16 cellular contexts compared by ENCODE assay signal in the genomic region with DNA sequence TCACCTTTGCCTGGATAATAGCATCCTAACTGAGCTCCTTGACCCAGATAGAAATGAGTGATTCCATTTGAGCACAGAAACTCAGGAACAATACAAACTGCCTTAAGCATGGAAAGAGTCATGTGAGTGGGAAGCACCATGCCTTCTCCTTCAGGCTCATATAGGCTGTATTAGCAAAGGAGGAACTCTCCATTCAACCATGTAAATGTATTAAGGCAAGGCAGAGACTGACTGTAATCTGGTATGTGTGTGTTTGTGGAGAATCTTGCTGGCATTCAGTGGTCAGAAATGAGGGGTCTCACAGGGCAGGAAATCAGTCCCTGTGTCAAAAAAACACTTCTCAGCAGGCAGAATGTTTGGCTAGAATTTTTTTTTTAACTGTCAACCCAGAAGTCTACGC. TPM values are rescaled to one million over a fixed set of nuclear protein-coding genes. Genes with fewer than 3 reads are reported as not detected.
DNase-seq lines count a peak whose midpoint lies in the region; ATAC-seq and TF ChIP-seq lines count a peak whose summit lies in the region.
"Had no signal": no experiment of that assay in that cellular context is flagged by ENCODE, and none has a peak within 500 bp of the region (broad histone marks: within the 10 kb centered on the region; RNA-seq: fewer than 3 reads in every experiment).

No MANE protein-coding gene starts in this region.

- intact Hi-C loops in activated B cell treated with CpG ODN at 0.5 μM for 24 hours (cut with micrococcal nuclease), result no loop called here
- intact Hi-C loops in testis (cut with DNase I; ENCODE audit: low total_unique reads), result no loop called here

- peaks cover 2 to 9% of the 10 kb centered on the region in 2 experiments for H3K36me3 ChIP-seq in SK-N-SH (replicated peaks in 1 of 2; ENCODE audit: control insufficient read depth in 1 of 2, insufficient read depth in 2 of 2, low read length in 1 of 2)
- no peaks in the 10 kb centered on the region for H3K36me3 ChIP-seq in testis (ENCODE audit: low read depth, missing control alignments)

- H3K9me3 ChIP-seq in SK-N-SH (no peaks in the 10 kb centered on the region), testis (no peaks in the 10 kb centered on the region)

- TF ChIP-seq CTCF in SK-N-SH (IDR thresholded peaks at IDR 0.05) (no peak), activated B cell treated with CpG ODN at 0.5 μM for 24 hours (IDR thresholded peaks at IDR 0.05) (no peak), testis (IDR thresholded peaks at IDR 0.05) (no peak)

- no peak for TF ChIP-seq RAD21 in SK-N-SH (IDR thresholded peaks at IDR 0.05; ENCODE audit: low read length)

- peaks cover 13% of the 10 kb centered on the region for H3K36me3 Mint-ChIP-seq in activated B cell treated with CpG ODN at 0.5 μM for 24 hours (ENCODE audit: low read depth)
- H3K36me3 Mint-ChIP-seq in stimulated activated memory B cell treated with anti-CD40 and anti-IgM and Interleukin-4, amounts not matched to agents 10 μg/mL and 1 μg/mL and 100 μg/mL, for 72 hours, result peaks cover 18% of the 10 kb centered on the region

- no peak overlapping the region for H3K4me2 ChIP-seq in SK-N-SH

- H3K27ac Mint-ChIP-seq in activated B cell treated with CpG ODN at 0.5 μM for 24 hours, result peak overlapping the region; percentile 16
- H3K27ac Mint-ChIP-seq in stimulated activated memory B cell treated with anti-CD40 and anti-IgM and Interleukin-4, amounts not matched to agents 10 μg/mL and 1 μg/mL and 100 μg/mL, for 72 hours, result peak overlapping the region; percentile 60

- POLR2A ChIA-PET in SK-N-SH (lab: Yijun Ruan, JAX) (no interaction called here), activated B cell treated with CpG ODN at 0.5 μM for 24 hours (lab: Charles Lee) (interaction anchor here (0.8 to 2.2 kb wide), 4 partner anchors 11 to 106 kb away, joined by 4 to 11 read pairs (median 8); partner anchors contain the start of gene STK17A)

- ATAC-seq in SK-N-SH treated with all-trans-retinoic acid at 6 μM for 48 hours (no peak), activated B cell treated with CpG ODN at 0.5 μM for 24 hours (ENCODE audit: low read depth) (no peak), HG03045 (IDR thresholded peaks at IDR 0.05; ENCODE audit: unreplicated experiment) (no peak)
- ATAC-seq in stimulated activated memory B cell treated with anti-CD40 and anti-IgM and Interleukin-4, amounts not matched to agents 10 μg/mL and 1 μg/mL and 100 μg/mL, for 72 hours, result no peak
- ATAC-seq: PC-3 had no signal

- no peak overlapping the region for H3K9ac ChIP-seq in SK-N-SH

- no peaks in the 10 kb centered on the region for H3K9me2 ChIP-seq in SK-N-SH

- no peak overlapping the region for H2AFZ ChIP-seq in SK-N-SH (ENCODE audit: low read depth)

- H4K20me1 ChIP-seq in SK-N-SH (ENCODE audit: insufficient read depth), result no peaks in the 10 kb centered on the region

- TF ChIP-seq EP300 in SK-N-SH (IDR thresholded peaks at IDR 0.05; ENCODE audit: borderline replicate concordance in 1 of 2, low read depth in 1 of 2, low read length in 1 of 2), result no peak

- no peak for DNase-seq in SK-N-SH
- DNase-seq in activated B cell treated with CpG ODN at 0.5 μM for 24 hours, result no peak
- peak; percentile 10 for DNase-seq in iris pigment epithelial cell (ENCODE audit: low read depth)
- no peak for DNase-seq in stimulated activated naive CD4-positive, alpha-beta T cell treated with Interleukin-2 at 50 U/mL for 16 hours (lab: John Stamatoyannopoulos, UW)
- no peak for DNase-seq in testis
- DNase-seq: C1 segment of cervical spinal cord; HCEC 1CT; NCI-H1436 treated with DMSO at 0.1 percent for 48 hours; NCI-H345; NCI-H69; NK-92 treated with Interleukin-12 subunit alpha and Interleukin-12 subunit beta, amount 100 ng/mL, for 24 hours; PC-3 had no signal

- no peaks in the 10 kb centered on the region for H3K27me3 Mint-ChIP-seq in activated B cell treated with CpG ODN at 0.5 μM for 24 hours
- no peaks in the 10 kb centered on the region for H3K27me3 Mint-ChIP-seq in stimulated activated memory B cell treated with anti-CD40 and anti-IgM and Interleukin-4, amounts not matched to agents 10 μg/mL and 1 μg/mL and 100 μg/mL, for 72 hours

- H3K27me3 ChIP-seq in SK-N-SH (ENCODE audit: insufficient read depth) (no peaks in the 10 kb centered on the region), testis (no peaks in the 10 kb centered on the region)

- H3K4me3 ChIP-seq in SK-N-SH (ENCODE audit: low read depth in 2 of 2, low read length in 1 of 2) (no peak overlapping the region), testis (no peak overlapping the region)

- peaks cover 47% of the 10 kb centered on the region for H3K4me1 Mint-ChIP-seq in activated B cell treated with CpG ODN at 0.5 μM for 24 hours
- H3K4me1 Mint-ChIP-seq in stimulated activated memory B cell treated with anti-CD40 and anti-IgM and Interleukin-4, amounts not matched to agents 10 μg/mL and 1 μg/mL and 100 μg/mL, for 72 hours, result peaks cover 25% of the 10 kb centered on the region

- 97% methylated on average over 1 of the region's 1 CpG for WGBS in SK-N-SH (ENCODE audit: low lambda C conversion rate)
- 98 to 100% methylated on average over 1 of the region's 1 CpG for WGBS in testis, 2 donors

- H3K79me2 ChIP-seq in SK-N-SH (ENCODE audit: insufficient read depth), result peaks cover 95% of the 10 kb centered on the region

- H3K4me3 Mint-ChIP-seq in activated B cell treated with CpG ODN at 0.5 μM for 24 hours, result no peak overlapping the region
- no peak overlapping the region for H3K4me3 Mint-ChIP-seq in stimulated activated memory B cell treated with anti-CD40 and anti-IgM and Interleukin-4, amounts not matched to agents 10 μg/mL and 1 μg/mL and 100 μg/mL, for 72 hours

- peaks cover under 1% of the 10 kb centered on the region for H3F3A ChIP-seq in SK-N-SH (replicated peaks; ENCODE audit: insufficient read depth)

- H3K27ac ChIP-seq in SK-N-SH (ENCODE audit: low read depth in 2 of 2, low read length in 1 of 2) (peak overlapping the region; percentile 4 to 8; a peak in 2 of 4 replicates), testis (no peak overlapping the region)
- H3K27ac ChIP-seq: 22Rv1 had no signal

- CTCF ChIA-PET in SK-N-SH (lab: Yijun Ruan, JAX) (interaction anchor here (0.9 to 8.1 kb wide), 8 partner anchors 9 to 150 kb away, joined by 3 to 55 read pairs (median 5); partner anchors contain the start of gene STK17A), activated B cell treated with CpG ODN at 0.5 μM for 24 hours (lab: Charles Lee) (interaction anchor here (5.1 to 9.3 kb wide), 2 partner anchors 11 to 107 kb away, joined by 27 to 80 read pairs; partner anchors contain the start of gene STK17A)

- no peak for TF ChIP-seq POLR2A in testis (IDR thresholded peaks at IDR 0.05)

- peaks cover 8% of the 10 kb centered on the region for H3K9me3 Mint-ChIP-seq in activated B cell treated with CpG ODN at 0.5 μM for 24 hours
- peaks cover 3% of the 10 kb centered on the region for H3K9me3 Mint-ChIP-seq in stimulated activated memory B cell treated with anti-CD40 and anti-IgM and Interleukin-4, amounts not matched to agents 10 μg/mL and 1 μg/mL and 100 μg/mL, for 72 hours

- H3K4me1 ChIP-seq in SK-N-SH (ENCODE audit: control insufficient read depth in 1 of 2, insufficient read depth in 2 of 2, low read depth in 1 of 2, low read length in 1 of 2) (peaks cover 0 to 12% of the 10 kb centered on the region in 2 experiments; a peak in 3 of 4 replicates), testis (no peaks in the 10 kb centered on the region)

TF ChIP-seq in SK-N-SH, 30 proteins besides CTCF, POLR2A, EP300 and RAD21 (continues in another document):
- TF ChIP-seq, protein P1, sequence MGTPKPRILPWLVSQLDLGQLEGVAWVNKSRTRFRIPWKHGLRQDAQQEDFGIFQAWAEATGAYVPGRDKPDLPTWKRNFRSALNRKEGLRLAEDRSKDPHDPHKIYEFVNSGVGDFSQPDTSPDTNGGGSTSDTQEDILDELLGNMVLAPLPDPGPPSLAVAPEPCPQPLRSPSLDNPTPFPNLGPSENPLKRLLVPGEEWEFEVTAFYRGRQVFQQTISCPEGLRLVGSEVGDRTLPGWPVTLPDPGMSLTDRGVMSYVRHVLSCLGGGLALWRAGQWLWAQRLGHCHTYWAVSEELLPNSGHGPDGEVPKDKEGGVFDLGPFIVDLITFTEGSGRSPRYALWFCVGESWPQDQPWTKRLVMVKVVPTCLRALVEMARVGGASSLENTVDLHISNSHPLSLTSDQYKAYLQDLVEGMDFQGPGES (IDR thresholded peaks at IDR 0.05; ENCODE audit: low read depth, low read length), result no peak
- TF ChIP-seq MEF2A (IDR thresholded peaks at IDR 0.05; ENCODE audit: borderline replicate concordance, low read depth) (no peak), YY1 (IDR thresholded peaks at IDR 0.05; ENCODE audit: low read depth) (no peak), RCOR1 (IDR thresholded peaks at IDR 0.05; ENCODE audit: low read length) (no peak), MAX (IDR thresholded peaks at IDR 0.05; ENCODE audit: low read depth) (no peak)

TF ChIP-seq in SK-N-SH treated with all-trans-retinoic acid at 6 μM for 48 hours, 23 proteins besides CTCF, POLR2A, EP300 and RAD21 (continues in another document):
- TF ChIP-seq, protein P2, sequence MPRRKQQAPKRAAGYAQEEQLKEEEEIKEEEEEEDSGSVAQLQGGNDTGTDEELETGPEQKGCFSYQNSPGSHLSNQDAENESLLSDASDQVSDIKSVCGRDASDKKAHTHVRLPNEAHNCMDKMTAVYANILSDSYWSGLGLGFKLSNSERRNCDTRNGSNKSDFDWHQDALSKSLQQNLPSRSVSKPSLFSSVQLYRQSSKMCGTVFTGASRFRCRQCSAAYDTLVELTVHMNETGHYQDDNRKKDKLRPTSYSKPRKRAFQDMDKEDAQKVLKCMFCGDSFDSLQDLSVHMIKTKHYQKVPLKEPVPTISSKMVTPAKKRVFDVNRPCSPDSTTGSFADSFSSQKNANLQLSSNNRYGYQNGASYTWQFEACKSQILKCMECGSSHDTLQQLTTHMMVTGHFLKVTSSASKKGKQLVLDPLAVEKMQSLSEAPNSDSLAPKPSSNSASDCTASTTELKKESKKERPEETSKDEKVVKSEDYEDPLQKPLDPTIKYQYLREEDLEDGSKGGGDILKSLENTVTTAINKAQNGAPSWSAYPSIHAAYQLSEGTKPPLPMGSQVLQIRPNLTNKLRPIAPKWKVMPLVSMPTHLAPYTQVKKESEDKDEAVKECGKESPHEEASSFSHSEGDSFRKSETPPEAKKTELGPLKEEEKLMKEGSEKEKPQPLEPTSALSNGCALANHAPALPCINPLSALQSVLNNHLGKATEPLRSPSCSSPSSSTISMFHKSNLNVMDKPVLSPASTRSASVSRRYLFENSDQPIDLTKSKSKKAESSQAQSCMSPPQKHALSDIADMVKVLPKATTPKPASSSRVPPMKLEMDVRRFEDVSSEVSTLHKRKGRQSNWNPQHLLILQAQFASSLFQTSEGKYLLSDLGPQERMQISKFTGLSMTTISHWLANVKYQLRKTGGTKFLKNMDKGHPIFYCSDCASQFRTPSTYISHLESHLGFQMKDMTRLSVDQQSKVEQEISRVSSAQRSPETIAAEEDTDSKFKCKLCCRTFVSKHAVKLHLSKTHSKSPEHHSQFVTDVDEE (CRISPR knock-in tag; IDR thresholded peaks at IDR 0.05), result no peak

RNA-seq across cellular contexts. Expression of gene COA1, which starts 40.2 kb away (rescaled TPM):
- 42.8 and 66.3 TPM in 2 replicates for polyA plus RNA-seq in SK-N-SH (2012; rRNA removed)
- polyA plus RNA-seq in SK-N-SH (2012; cell fraction: cytosol; rRNA removed), result 56.6 and 60.1 TPM in 2 replicates
- 90.7 and 145 TPM in 2 replicates for polyA plus RNA-seq in SK-N-SH (2012; cell fraction: nucleus; rRNA removed)
- total RNA-seq in activated B cell treated with CpG ODN at 0.5 μM for 24 hours, result 49.2 and 56.9 TPM in 2 replicates
- 10 to 100 TPM; 75.7 to 80.5 TPM for total RNA-seq in testis
- polyA plus RNA-seq in testis (ENCODE audit: insufficient read depth, low read depth, low replicate concordance), result 36.4 TPM

Comparison
In these comparisons a context has a peak if more than half of its experiments do, and no peak if none do; other contexts are left out.
1. H3K27ac ChIP-seq: peak in SK-N-SH (2 of 2); none in testis (0 of 2).